In the genomic region with DNA sequence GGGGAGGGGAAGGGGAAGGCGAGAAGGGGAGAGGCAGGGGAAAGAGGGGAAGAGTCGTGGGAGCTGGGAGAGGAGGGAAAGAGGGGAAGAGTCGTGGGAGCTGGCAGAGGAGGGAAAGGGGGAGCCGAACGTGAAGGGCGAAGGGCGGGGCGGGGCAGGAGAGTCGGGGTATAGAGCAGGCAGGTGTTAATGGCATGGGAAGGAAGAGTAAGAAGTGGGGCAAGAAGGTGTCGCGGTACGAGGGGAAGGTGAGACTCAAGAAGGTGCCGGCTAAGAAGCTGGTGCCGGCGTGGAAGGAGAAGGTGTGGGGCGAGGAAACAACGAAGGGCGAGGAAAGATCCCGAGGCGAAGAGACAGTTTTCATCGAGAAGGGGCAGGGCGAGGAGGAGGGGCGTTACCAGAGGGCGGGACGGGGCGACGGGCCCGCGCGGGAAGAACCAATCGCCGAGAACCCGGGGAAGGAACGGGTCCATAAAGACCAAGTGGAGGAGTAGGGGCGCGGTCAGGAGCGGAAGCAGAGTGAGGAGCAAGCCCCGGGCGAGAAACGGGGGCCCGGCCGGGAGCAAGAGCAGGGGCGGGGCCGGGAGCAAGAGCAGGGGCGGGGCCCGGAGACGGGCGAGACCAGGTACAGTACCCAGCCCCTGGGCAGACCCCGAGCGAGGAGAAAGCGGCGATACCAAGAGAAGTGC, we compare ENCODE assay signal across 1 cellular context.
A peak's percentile ranks its signal among the peaks of the same experiment; 100 is the strongest.
TF ChIP-seq lines count a peak whose summit lies in the region.

No MANE protein-coding gene starts in this region.

TF ChIP-seq in HepG2, 621 proteins besides CTCF, POLR2A, EP300 and RAD21 (continued from another document and continues in another):
- TF ChIP-seq, protein P1, sequence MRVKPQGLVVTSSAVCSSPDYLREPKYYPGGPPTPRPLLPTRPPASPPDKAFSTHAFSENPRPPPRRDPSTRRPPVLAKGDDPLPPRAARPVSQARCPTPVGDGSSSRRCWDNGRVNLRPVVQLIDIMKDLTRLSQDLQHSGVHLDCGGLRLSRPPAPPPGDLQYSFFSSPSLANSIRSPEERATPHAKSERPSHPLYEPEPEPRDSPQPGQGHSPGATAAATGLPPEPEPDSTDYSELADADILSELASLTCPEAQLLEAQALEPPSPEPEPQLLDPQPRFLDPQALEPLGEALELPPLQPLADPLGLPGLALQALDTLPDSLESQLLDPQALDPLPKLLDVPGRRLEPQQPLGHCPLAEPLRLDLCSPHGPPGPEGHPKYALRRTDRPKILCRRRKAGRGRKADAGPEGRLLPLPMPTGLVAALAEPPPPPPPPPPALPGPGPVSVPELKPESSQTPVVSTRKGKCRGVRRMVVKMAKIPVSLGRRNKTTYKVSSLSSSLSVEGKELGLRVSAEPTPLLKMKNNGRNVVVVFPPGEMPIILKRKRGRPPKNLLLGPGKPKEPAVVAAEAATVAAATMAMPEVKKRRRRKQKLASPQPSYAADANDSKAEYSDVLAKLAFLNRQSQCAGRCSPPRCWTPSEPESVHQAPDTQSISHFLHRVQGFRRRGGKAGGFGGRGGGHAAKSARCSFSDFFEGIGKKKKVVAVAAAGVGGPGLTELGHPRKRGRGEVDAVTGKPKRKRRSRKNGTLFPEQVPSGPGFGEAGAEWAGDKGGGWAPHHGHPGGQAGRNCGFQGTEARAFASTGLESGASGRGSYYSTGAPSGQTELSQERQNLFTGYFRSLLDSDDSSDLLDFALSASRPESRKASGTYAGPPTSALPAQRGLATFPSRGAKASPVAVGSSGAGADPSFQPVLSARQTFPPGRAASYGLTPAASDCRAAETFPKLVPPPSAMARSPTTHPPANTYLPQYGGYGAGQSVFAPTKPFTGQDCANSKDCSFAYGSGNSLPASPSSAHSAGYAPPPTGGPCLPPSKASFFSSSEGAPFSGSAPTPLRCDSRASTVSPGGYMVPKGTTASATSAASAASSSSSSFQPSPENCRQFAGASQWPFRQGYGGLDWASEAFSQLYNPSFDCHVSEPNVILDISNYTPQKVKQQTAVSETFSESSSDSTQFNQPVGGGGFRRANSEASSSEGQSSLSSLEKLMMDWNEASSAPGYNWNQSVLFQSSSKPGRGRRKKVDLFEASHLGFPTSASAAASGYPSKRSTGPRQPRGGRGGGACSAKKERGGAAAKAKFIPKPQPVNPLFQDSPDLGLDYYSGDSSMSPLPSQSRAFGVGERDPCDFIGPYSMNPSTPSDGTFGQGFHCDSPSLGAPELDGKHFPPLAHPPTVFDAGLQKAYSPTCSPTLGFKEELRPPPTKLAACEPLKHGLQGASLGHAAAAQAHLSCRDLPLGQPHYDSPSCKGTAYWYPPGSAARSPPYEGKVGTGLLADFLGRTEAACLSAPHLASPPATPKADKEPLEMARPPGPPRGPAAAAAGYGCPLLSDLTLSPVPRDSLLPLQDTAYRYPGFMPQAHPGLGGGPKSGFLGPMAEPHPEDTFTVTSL (CRISPR knock-in tag; IDR thresholded peaks at IDR 0.05; ENCODE audit: borderline replicate concordance): no peak
- TF ChIP-seq SAFB2 (CRISPR knock-in tag; IDR thresholded peaks at IDR 0.05; ENCODE audit: borderline replicate concordance, low read depth) (no peak), MED13 (CRISPR knock-in tag; IDR thresholded peaks at IDR 0.05) (no peak), SOX6 (IDR thresholded peaks at IDR 0.05) (no peak), SOX6 (CRISPR knock-in tag; IDR thresholded peaks at IDR 0.05) (no peak; the same call in 1 of the 2 replicates), SIX4 (CRISPR knock-in tag; IDR thresholded peaks at IDR 0.05) (no peak), REL (CRISPR knock-in tag; conservative IDR thresholded peaks at IDR 0.05) (0 out of 2 replicates have a peak, but pooled peaks have one; percentile 19), NFIB (CRISPR knock-in tag; IDR thresholded peaks at IDR 0.05; ENCODE audit: borderline replicate concordance) (no peak), ZNF292 (CRISPR knock-in tag; IDR thresholded peaks at IDR 0.05; ENCODE audit: borderline replicate concordance, low read depth) (no peak), ZBTB8A (CRISPR knock-in tag; IDR thresholded peaks at IDR 0.05; ENCODE audit: borderline replicate concordance, low read depth) (no peak), DNMT3B (CRISPR knock-in tag; conservative IDR thresholded peaks at IDR 0.05) (no peak), ZKSCAN1 (IDR thresholded peaks at IDR 0.05; ENCODE audit: low read length) (no peak), ZNF101 (CRISPR knock-in tag; IDR thresholded peaks at IDR 0.05; ENCODE audit: borderline replicate concordance, low read depth) (no peak), IRX3 (CRISPR knock-in tag; IDR thresholded peaks at IDR 0.05; ENCODE audit: borderline replicate concordance, low read depth) (no peak), PHF21A (CRISPR knock-in tag; IDR thresholded peaks at IDR 0.05) (no peak), MBD4 (IDR thresholded peaks at IDR 0.05; ENCODE audit: borderline replicate concordance, low read length) (no peak), ZFP62 (CRISPR knock-in tag; IDR thresholded peaks at IDR 0.05) (no peak), RARG (CRISPR knock-in tag; IDR thresholded peaks at IDR 0.05; ENCODE audit: low read depth) (no peak), GPN1 (CRISPR knock-in tag; IDR thresholded peaks at IDR 0.05; ENCODE audit: borderline replicate concordance) (no peak), RBM22 (optimal IDR thresholded peaks at IDR 0.05; ENCODE audit: low read length) (no peak)
- TF ChIP-seq, protein P2, sequence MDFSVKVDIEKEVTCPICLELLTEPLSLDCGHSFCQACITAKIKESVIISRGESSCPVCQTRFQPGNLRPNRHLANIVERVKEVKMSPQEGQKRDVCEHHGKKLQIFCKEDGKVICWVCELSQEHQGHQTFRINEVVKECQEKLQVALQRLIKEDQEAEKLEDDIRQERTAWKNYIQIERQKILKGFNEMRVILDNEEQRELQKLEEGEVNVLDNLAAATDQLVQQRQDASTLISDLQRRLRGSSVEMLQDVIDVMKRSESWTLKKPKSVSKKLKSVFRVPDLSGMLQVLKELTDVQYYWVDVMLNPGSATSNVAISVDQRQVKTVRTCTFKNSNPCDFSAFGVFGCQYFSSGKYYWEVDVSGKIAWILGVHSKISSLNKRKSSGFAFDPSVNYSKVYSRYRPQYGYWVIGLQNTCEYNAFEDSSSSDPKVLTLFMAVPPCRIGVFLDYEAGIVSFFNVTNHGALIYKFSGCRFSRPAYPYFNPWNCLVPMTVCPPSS (IDR thresholded peaks at IDR 0.05): no peak
- TF ChIP-seq, protein P3, sequence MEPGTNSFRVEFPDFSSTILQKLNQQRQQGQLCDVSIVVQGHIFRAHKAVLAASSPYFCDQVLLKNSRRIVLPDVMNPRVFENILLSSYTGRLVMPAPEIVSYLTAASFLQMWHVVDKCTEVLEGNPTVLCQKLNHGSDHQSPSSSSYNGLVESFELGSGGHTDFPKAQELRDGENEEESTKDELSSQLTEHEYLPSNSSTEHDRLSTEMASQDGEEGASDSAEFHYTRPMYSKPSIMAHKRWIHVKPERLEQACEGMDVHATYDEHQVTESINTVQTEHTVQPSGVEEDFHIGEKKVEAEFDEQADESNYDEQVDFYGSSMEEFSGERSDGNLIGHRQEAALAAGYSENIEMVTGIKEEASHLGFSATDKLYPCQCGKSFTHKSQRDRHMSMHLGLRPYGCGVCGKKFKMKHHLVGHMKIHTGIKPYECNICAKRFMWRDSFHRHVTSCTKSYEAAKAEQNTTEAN (CRISPR knock-in tag; conservative IDR thresholded peaks at IDR 0.05): no peak
- TF ChIP-seq, protein P4, sequence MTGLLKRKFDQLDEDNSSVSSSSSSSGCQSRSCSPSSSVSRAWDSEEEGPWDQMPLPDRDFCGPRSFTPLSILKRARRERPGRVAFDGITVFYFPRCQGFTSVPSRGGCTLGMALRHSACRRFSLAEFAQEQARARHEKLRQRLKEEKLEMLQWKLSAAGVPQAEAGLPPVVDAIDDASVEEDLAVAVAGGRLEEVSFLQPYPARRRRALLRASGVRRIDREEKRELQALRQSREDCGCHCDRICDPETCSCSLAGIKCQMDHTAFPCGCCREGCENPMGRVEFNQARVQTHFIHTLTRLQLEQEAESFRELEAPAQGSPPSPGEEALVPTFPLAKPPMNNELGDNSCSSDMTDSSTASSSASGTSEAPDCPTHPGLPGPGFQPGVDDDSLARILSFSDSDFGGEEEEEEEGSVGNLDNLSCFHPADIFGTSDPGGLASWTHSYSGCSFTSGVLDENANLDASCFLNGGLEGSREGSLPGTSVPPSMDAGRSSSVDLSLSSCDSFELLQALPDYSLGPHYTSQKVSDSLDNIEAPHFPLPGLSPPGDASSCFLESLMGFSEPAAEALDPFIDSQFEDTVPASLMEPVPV (CRISPR knock-in tag; IDR thresholded peaks at IDR 0.05): no peak; the same call in 1 of the 2 replicates
- TF ChIP-seq, protein P5, sequence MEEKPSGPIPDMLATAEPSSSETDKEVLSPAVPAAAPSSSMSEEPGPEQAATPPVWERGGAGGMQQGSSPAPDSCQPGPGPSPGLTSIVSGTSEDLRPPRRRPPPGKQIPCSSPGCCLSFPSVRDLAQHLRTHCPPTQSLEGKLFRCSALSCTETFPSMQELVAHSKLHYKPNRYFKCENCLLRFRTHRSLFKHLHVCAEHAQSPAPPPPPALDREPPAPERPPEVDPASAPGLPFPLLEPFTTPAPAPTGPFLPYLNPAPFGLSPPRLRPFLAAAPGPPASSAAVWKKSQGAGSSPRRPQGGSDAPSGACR (CRISPR knock-in tag; IDR thresholded peaks at IDR 0.05): no peak
- TF ChIP-seq, protein P6, sequence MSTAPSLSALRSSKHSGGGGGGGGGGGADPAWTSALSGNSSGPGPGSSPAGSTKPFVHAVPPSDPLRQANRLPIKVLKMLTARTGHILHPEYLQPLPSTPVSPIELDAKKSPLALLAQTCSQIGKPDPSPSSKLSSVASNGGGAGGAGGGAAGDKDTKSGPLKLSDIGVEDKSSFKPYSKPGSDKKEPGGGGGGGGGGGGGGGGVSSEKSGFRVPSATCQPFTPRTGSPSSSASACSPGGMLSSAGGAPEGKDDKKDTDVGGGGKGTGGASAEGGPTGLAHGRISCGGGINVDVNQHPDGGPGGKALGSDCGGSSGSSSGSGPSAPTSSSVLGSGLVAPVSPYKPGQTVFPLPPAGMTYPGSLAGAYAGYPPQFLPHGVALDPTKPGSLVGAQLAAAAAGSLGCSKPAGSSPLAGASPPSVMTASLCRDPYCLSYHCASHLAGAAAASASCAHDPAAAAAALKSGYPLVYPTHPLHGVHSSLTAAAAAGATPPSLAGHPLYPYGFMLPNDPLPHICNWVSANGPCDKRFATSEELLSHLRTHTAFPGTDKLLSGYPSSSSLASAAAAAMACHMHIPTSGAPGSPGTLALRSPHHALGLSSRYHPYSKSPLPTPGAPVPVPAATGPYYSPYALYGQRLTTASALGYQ (CRISPR knock-in tag; IDR thresholded peaks at IDR 0.05): no peak
- TF ChIP-seq, protein P7, sequence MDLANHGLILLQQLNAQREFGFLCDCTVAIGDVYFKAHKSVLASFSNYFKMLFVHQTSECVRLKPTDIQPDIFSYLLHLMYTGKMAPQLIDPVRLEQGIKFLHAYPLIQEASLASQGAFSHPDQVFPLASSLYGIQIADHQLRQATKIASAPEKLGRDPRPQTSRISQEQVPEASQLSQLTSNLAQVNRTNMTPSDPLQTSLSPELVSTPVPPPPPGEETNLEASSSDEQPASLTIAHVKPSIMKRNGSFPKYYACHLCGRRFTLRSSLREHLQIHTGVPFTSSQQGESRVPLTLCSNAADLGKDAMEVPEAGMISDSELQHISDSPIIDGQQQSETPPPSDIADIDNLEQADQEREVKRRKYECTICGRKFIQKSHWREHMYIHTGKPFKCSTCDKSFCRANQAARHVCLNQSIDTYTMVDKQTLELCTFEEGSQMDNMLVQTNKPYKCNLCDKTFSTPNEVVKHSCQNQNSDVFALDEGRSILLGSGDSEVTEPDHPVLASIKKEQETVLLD (CRISPR knock-in tag; IDR thresholded peaks at IDR 0.05; ENCODE audit: low read depth): no peak
- TF ChIP-seq, protein P8, sequence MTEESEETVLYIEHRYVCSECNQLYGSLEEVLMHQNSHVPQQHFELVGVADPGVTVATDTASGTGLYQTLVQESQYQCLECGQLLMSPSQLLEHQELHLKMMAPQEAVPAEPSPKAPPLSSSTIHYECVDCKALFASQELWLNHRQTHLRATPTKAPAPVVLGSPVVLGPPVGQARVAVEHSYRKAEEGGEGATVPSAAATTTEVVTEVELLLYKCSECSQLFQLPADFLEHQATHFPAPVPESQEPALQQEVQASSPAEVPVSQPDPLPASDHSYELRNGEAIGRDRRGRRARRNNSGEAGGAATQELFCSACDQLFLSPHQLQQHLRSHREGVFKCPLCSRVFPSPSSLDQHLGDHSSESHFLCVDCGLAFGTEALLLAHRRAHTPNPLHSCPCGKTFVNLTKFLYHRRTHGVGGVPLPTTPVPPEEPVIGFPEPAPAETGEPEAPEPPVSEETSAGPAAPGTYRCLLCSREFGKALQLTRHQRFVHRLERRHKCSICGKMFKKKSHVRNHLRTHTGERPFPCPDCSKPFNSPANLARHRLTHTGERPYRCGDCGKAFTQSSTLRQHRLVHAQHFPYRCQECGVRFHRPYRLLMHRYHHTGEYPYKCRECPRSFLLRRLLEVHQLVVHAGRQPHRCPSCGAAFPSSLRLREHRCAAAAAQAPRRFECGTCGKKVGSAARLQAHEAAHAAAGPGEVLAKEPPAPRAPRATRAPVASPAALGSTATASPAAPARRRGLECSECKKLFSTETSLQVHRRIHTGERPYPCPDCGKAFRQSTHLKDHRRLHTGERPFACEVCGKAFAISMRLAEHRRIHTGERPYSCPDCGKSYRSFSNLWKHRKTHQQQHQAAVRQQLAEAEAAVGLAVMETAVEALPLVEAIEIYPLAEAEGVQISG (CRISPR knock-in tag; IDR thresholded peaks at IDR 0.05): no peak
- TF ChIP-seq, protein P9, sequence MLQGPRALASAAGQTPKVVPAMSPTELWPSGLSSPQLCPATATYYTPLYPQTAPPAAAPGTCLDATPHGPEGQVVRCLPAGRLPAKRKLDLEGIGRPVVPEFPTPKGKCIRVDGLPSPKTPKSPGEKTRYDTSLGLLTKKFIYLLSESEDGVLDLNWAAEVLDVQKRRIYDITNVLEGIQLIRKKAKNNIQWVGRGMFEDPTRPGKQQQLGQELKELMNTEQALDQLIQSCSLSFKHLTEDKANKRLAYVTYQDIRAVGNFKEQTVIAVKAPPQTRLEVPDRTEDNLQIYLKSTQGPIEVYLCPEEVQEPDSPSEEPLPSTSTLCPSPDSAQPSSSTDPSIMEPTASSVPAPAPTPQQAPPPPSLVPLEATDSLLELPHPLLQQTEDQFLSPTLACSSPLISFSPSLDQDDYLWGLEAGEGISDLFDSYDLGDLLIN (CRISPR knock-in tag; IDR thresholded peaks at IDR 0.05; ENCODE audit: borderline replicate concordance): no peak
- TF ChIP-seq, protein P10, sequence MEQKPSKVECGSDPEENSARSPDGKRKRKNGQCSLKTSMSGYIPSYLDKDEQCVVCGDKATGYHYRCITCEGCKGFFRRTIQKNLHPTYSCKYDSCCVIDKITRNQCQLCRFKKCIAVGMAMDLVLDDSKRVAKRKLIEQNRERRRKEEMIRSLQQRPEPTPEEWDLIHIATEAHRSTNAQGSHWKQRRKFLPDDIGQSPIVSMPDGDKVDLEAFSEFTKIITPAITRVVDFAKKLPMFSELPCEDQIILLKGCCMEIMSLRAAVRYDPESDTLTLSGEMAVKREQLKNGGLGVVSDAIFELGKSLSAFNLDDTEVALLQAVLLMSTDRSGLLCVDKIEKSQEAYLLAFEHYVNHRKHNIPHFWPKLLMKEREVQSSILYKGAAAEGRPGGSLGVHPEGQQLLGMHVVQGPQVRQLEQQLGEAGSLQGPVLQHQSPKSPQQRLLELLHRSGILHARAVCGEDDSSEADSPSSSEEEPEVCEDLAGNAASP (CRISPR knock-in tag; IDR thresholded peaks at IDR 0.05; ENCODE audit: borderline replicate concordance): no peak
